In genomic region chr7:57132336-57132735, GRCh38 we compare ENCODE assay signal across 21 cellular contexts. TPM values are rescaled to one million over a fixed set of nuclear protein-coding genes. Genes with fewer than 3 reads are reported as not detected.
"Had no signal": no experiment of that assay in that cellular context is flagged by ENCODE, and none has a peak within 500 bp of the region (broad histone marks: within the 10 kb centered on the region; RNA-seq: fewer than 3 reads in every experiment).

Gene ZNF479 (minus strand): TSS chr7:57132436. CDS start chr7:57132324, 112 bp downstream.

RNA-seq across cellular contexts. Expression of gene ZNF479, which starts in this region (rescaled TPM):
- total RNA-seq: activated naive CD4-positive, alpha-beta T cell treated with anti-CD3 and anti-CD28 coated beads for 36 hours; activated naive CD4-positive, alpha-beta T cell treated with anti-CD3 and anti-CD28 coated beads, Interleukin-2, amount 50 U/mL, for 72 hours; activated naive CD8-positive, alpha-beta T cell treated with anti-CD3 and anti-CD28 coated beads for 36 hours; activated naive CD8-positive, alpha-beta T cell treated with anti-CD3 and anti-CD28 coated beads, Interleukin-2, amount 10 ng/mL, durations not matched to agents 7 days and 5 days; activated T-cell treated with anti-CD3 and anti-CD28 coated beads, Interleukin-2, amount 50 U/mL, for 4 hours; activated T-cell treated with anti-CD3 and anti-CD28 coated beads, Interleukin-2, amount 50 U/mL, for 72 hours; activated T-helper 1 cell treated with anti-CD3 and anti-CD28 coated beads, Interleukin-12 subunit alpha, Interleukin-12 subunit beta, Interleukin-2, Interleukin-4 antibody, amounts not matched to agents 30 ng/mL and 10 ng/mL and 1 ng/mL, durations not matched to agents 14 hours and 24 hours and 36 hours; activated T-helper 17 cell treated with anti-CD3 and anti-CD28 coated beads, Interleukin-2, amount 50 U/mL, for 72 hours; activated T-helper 2 cell treated with anti-CD3 and anti-CD28 coated beads, Interferon-gamma antibody, Interleukin-2, Interleukin-4, amounts not matched to agents 10 μg/mL and 5 μg/mL and 100 μg/mL, durations not matched to agents 14 hours and 24 hours and 36 hours; adrenal gland; aorta; ascending aorta; astrocyte; body of pancreas; breast epithelium; bronchial epithelial cell; cardiac muscle cell; cardiac septum; cerebellum; chondrocyte had no signal
- polyA plus RNA-seq: adipose tissue, adrenal gland, aorta, cardiac muscle cell had no signal
